In genomic region chr5:6847896-6848295, GRCh38 we compare ENCODE assay signal across 22 cellular contexts.
A peak's percentile ranks its signal among the peaks of the same experiment; 100 is the strongest.
DNase-seq lines count a peak whose midpoint lies in the region; ATAC-seq and TF ChIP-seq lines count a peak whose summit lies in the region.
"Had no signal": no experiment of that assay in that cellular context is flagged by ENCODE, and none has a peak within 500 bp of the region (broad histone marks: within the 10 kb centered on the region; RNA-seq: fewer than 3 reads in every experiment).

No MANE protein-coding gene starts in this region.

- H3K36me3 ChIP-seq in CD4-positive, alpha-beta memory T cell (ENCODE audit: insufficient read depth, low read length) = no peaks in the 10 kb centered on the region
- no peaks in the 10 kb centered on the region for H3K36me3 ChIP-seq in DND-41 (ENCODE audit: insufficient read depth, low read length)
- H3K36me3 ChIP-seq in MM.1S (replicated peaks; ENCODE audit: insufficient read depth, low read length) = no peaks in the 10 kb centered on the region
- H3K36me3 ChIP-seq: MG63, Peyer's patch had no signal

- no peaks in the 10 kb centered on the region for H3K27me3 ChIP-seq in CD4-positive, alpha-beta memory T cell (ENCODE audit: insufficient read depth, low read length)
- H3K27me3 ChIP-seq in DND-41 (ENCODE audit: insufficient read depth, low read length, poor library complexity) (no peaks in the 10 kb centered on the region), MM.1S (replicated peaks; ENCODE audit: insufficient read depth, low read length) (no peaks in the 10 kb centered on the region)
- H3K27me3 ChIP-seq: MG63, Peyer's patch had no signal

- peak overlapping the region in 7 of 8 donors; percentile 23 to 70 (median 38) for H3K4me3 Mint-ChIP-seq in CD4-positive, alpha-beta memory T cell
- peak overlapping the region; percentile 54 for H3K4me3 Mint-ChIP-seq in central memory CD8-positive, alpha-beta T cell
- H3K4me3 Mint-ChIP-seq: CD8-positive, alpha-beta T cell had no signal

- peak; percentile 50; the same call in 1 of the 3 replicates for ATAC-seq in DND-41 (ENCODE audit: insufficient read depth, low read depth)
- no peak for ATAC-seq in central memory CD8-positive, alpha-beta T cell (replicated peaks; ENCODE audit: extremely low read depth, poor library complexity, severe bottlenecking)
- ATAC-seq: CD8-positive, alpha-beta T cell; GM12878; HepG2; Right ventricle myocardium inferior had no signal

- H3K9me3 ChIP-seq in CD4-positive, alpha-beta memory T cell (ENCODE audit: control insufficient read depth in 1 of 2, low read length in 2 of 2) = peaks cover 0 to 3% of the 10 kb centered on the region in 2 donors
- H3K9me3 ChIP-seq in DND-41 (ENCODE audit: insufficient read depth, low read length, severe bottlenecking) (no peaks in the 10 kb centered on the region), MM.1S (replicated peaks; ENCODE audit: insufficient read depth, low read length) (no peaks in the 10 kb centered on the region)
- H3K9me3 ChIP-seq: MG63, Peyer's patch, SK-N-SH had no signal

- CTCF ChIA-PET in CD4-positive, alpha-beta memory T cell (lab: Charles Lee; ENCODE audit: partially characterized antibody) = interaction anchor here (0.8 to 1.6 kb wide), 4 partner anchors 9 to 18 kb away, joined by 3 to 5 read pairs (median 4); no protein-coding TSS in a partner anchor

- no peaks in the 10 kb centered on the region for H3K27me3 Mint-ChIP-seq in CD4-positive, alpha-beta memory T cell
- H3K27me3 Mint-ChIP-seq in central memory CD8-positive, alpha-beta T cell = no peaks in the 10 kb centered on the region

- H3K79me2 ChIP-seq in DND-41 (ENCODE audit: insufficient read depth, low read length) (no peaks in the 10 kb centered on the region), MM.1S (ENCODE audit: low read length) (no peaks in the 10 kb centered on the region)

- H3K4me2 ChIP-seq in DND-41 (ENCODE audit: insufficient read depth, low read length) (no peak overlapping the region), MM.1S (ENCODE audit: low read depth, low read length) (peak overlapping the region; percentile 27; the same call in 1 of the 2 replicates)
- H3K4me2 ChIP-seq: KMS-11, SK-N-SH had no signal

- no peak overlapping the region for H3K27ac ChIP-seq in CD4-positive, alpha-beta memory T cell (ENCODE audit: low read depth, low read length)
- H3K27ac ChIP-seq in DND-41 (ENCODE audit: low read length) (no peak overlapping the region), MM.1S (ENCODE audit: low read length) (peak overlapping the region; percentile 28; the same call in 1 of the 2 replicates)
- H3K27ac ChIP-seq: KMS-11, Peyer's patch had no signal

- H3F3A ChIP-seq in MM.1S (ENCODE audit: insufficient read depth, low read length) = no peaks in the 10 kb centered on the region

- no peaks in the 10 kb centered on the region for H3K9me2 ChIP-seq in MM.1S (replicated peaks; ENCODE audit: insufficient read depth, low read length)
- H3K9me2 ChIP-seq: SK-N-SH had no signal

- TF ChIP-seq CTCF in DND-41 (IDR thresholded peaks at IDR 0.05; ENCODE audit: borderline replicate concordance, extremely low read depth, low read length, poor library complexity, severe bottlenecking) (no peak), MM.1S (IDR thresholded peaks at IDR 0.05; ENCODE audit: low read length) (no peak)

- peak overlapping the region in 6 of 7 donors; percentile 15 to 89 (median 68) for H3K27ac Mint-ChIP-seq in CD4-positive, alpha-beta memory T cell
- H3K27ac Mint-ChIP-seq in central memory CD8-positive, alpha-beta T cell (ENCODE audit: low read depth) = peak overlapping the region; percentile 73
- H3K27ac Mint-ChIP-seq: CD8-positive, alpha-beta T cell had no signal

- H4K20me1 ChIP-seq in DND-41 (ENCODE audit: insufficient read depth, low read length) (no peaks in the 10 kb centered on the region), MM.1S (ENCODE audit: insufficient read depth, low read length) (no peaks in the 10 kb centered on the region)

- no peak overlapping the region for H3K9ac ChIP-seq in DND-41 (ENCODE audit: low read depth, low read length)
- H3K9ac ChIP-seq in MM.1S (ENCODE audit: low read length) = no peak overlapping the region
- H3K9ac ChIP-seq: KMS-11, SK-N-SH had no signal

- H3K9me3 Mint-ChIP-seq in CD4-positive, alpha-beta memory T cell = peaks cover 0 to 7% (median 2%) of the 10 kb centered on the region in 8 donors
- no peaks in the 10 kb centered on the region for H3K9me3 Mint-ChIP-seq in central memory CD8-positive, alpha-beta T cell

- DNase-seq in CD4-positive, alpha-beta memory T cell = peak in 3 of 5 donors; percentile 23 to 35 (median 32)
- no peak for DNase-seq in DND-41
- peak; percentile 46 for DNase-seq in MM.1S
- DNase-seq in central memory CD8-positive, alpha-beta T cell (ENCODE audit: low spot score in 2 of 2) = no peak
- no peak for DNase-seq in NCI-H2171 treated with DMSO at 0.1 percent for 48 hours (lab: John Stamatoyannopoulos, UW)
- no peak for DNase-seq in stimulated activated CD4-positive, alpha-beta T cell treated with anti-CD3 and anti-CD28 coated beads, Interleukin-4, amount 100 ng/mL, for 24 hours
- no peak for DNase-seq in superior temporal gyrus (ENCODE audit: extremely low spot score)
- DNase-seq: ACHN; CD8-positive, alpha-beta T cell; GDM1; MG63; NCI-H1105 treated with DMSO at 0.1 percent for 48 hours; NCI-H2029; NCI-H2171; NCI-H510A treated with DMSO at 0.1 percent for 48 hours; Peyer's patch; SK-N-SH; T-cell had no signal

- H3K4me3 ChIP-seq in CD4-positive, alpha-beta memory T cell (ENCODE audit: low read length in 2 of 2) = no peak overlapping the region
- H3K4me3 ChIP-seq in DND-41 (ENCODE audit: low read depth in 1 of 2, low read length in 2 of 2) (no peak overlapping the region), MM.1S (ENCODE audit: low read length) (no peak overlapping the region)
- H3K4me3 ChIP-seq: GM12878, MG63, Peyer's patch had no signal

- peaks cover 0 to 2% of the 10 kb centered on the region in 2 donors for H3K36me3 Mint-ChIP-seq in CD4-positive, alpha-beta memory T cell
- no peaks in the 10 kb centered on the region for H3K36me3 Mint-ChIP-seq in central memory CD8-positive, alpha-beta T cell (ENCODE audit: insufficient read depth)
- H3K36me3 Mint-ChIP-seq: CD8-positive, alpha-beta T cell; T-cell had no signal

- H3K4me1 ChIP-seq in CD4-positive, alpha-beta memory T cell (ENCODE audit: insufficient read depth, low read length) = peaks cover 25% of the 10 kb centered on the region
- H3K4me1 ChIP-seq in DND-41 (ENCODE audit: insufficient read depth, low read length) = no peaks in the 10 kb centered on the region
- peaks cover 10% of the 10 kb centered on the region; the same call in 1 of the 2 replicates for H3K4me1 ChIP-seq in MM.1S (ENCODE audit: low read length)
- H3K4me1 ChIP-seq: Peyer's patch had no signal

- POLR2A ChIA-PET in CD4-positive, alpha-beta memory T cell (lab: Charles Lee; ENCODE audit: partially characterized antibody) = interaction anchor here (1.2 kb wide), 1 partner anchor 1426 kb away, joined by 3 read pairs; the partner anchor contains the start of gene ICE1

- H2AFZ ChIP-seq in DND-41 (ENCODE audit: low read depth, low read length) (no peak overlapping the region), MM.1S (ENCODE audit: low read length) (no peak overlapping the region)

- intact Hi-C loops in CD4-positive, alpha-beta memory T cell (cut with micrococcal nuclease) = no loop called here

- H3K4me1 Mint-ChIP-seq in CD4-positive, alpha-beta memory T cell = peaks cover 13 to 16% (median 14%) of the 10 kb centered on the region in 4 donors
- H3K4me1 Mint-ChIP-seq in central memory CD8-positive, alpha-beta T cell = no peaks in the 10 kb centered on the region

Comparison
In these comparisons a context has a peak if more than half of its experiments do, and no peak if none do; other contexts are left out.
1. DNase-seq: peak in CD4-positive, alpha-beta memory T cell (3 of 5) and MM.1S (single experiment); none in DND-41 (single experiment), central memory CD8-positive, alpha-beta T cell (0 of 2), NCI-H2171 treated with DMSO at 0.1 percent for 48 hours (single experiment), stimulated activated CD4-positive, alpha-beta T cell treated with anti-CD3 and anti-CD28 coated beads, Interleukin-4, amount 100 ng/mL, for 24 hours (single experiment) and superior temporal gyrus (single experiment).